In the genomic region with DNA sequence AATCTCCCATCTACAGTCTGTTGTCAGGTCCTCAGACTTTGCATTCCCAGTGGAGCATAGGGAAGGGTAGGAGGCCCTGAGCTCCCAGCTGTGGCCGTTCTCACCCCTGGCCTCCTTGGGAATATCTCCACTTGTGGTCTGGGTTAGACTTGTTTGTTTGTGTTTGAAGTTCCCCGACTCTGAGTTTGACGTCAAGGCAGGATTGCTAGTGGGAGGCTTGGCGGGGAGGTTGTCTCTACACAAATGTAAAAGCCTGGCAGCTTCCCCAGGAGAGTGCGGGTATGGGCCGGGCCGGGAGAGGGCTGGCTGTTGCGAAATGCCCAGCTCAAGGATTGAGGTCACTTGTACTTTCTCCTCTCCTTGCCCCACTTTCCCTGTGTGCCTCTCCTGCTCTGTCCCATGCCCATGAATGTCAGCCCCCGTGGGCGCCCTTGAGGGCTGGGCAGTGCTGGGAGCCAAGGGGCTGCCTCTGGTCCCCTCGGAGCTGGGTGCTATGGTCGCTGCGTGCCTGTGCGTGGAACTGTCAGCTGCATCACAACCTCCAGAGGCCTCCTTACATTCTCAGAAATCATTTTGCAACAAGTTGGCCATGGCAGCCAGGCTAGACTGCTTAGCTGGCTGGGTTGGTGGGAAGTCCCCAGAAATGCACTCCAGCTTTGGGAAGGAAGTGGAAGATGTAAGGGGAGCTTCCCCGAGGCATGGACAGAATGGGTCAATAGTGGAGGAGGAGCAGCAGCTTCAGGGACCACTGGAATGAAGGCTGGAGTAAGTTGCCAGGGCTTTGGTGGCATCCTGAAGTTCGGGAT, we compare ENCODE assay signal across 9 cellular contexts.
DNase-seq lines count a peak whose midpoint lies in the region; ATAC-seq and TF ChIP-seq lines count a peak whose summit lies in the region.
"Had no signal": no experiment of that assay in that cellular context is flagged by ENCODE, and none has a peak within 500 bp of the region (broad histone marks: within the 10 kb centered on the region; RNA-seq: fewer than 3 reads in every experiment).

No MANE protein-coding gene starts in this region.

- H3K4me3 Mint-ChIP-seq in endothelial cell (ENCODE audit: unreplicated experiment), result no peak overlapping the region

- H3K27me3 Mint-ChIP-seq in endothelial cell (ENCODE audit: unreplicated experiment), result peaks cover 5% of the 10 kb centered on the region

- peak overlapping the region; percentile 20 for H3K27ac Mint-ChIP-seq in endothelial cell (ENCODE audit: unreplicated experiment)

- DNase-seq in AG04450 (ENCODE audit: low read depth, low spot score) (peak; percentile 99), NCI-H510A (lab: John Stamatoyannopoulos, UW) (peak; percentile 28), endothelial cell (ENCODE audit: low spot score) (no peak), myocyte (ENCODE audit: low read depth) (peak; percentile 77), germinal center (ENCODE audit: low spot score) (no peak), occipital lobe (lab: John Stamatoyannopoulos, UW) (no peak)
- no peak for DNase-seq in stimulated activated naive CD8-positive, alpha-beta T cell treated with anti-CD3 and anti-CD28 coated beads, Interleukin-15, Interleukin-2, amounts not matched to agents 100 U/mL and 50 U/mL, for 24 hours
- DNase-seq: NCI-H2227 treated with DMSO at 0.1 percent for 48 hours had no signal

- no peak for ATAC-seq in stimulated activated naive CD8-positive, alpha-beta T cell treated with anti-CD3 and anti-CD28 coated beads, Interleukin-15, Interleukin-2, amounts not matched to agents 100 U/mL and 50 U/mL, for 24 hours
- ATAC-seq in HG03520 (IDR thresholded peaks at IDR 0.05; ENCODE audit: unreplicated experiment), result no peak

- H3K9me3 ChIP-seq in AG04450 (ENCODE audit: control insufficient read depth, insufficient read depth, low read length), result no peaks in the 10 kb centered on the region

- no peaks in the 10 kb centered on the region for H3K27me3 ChIP-seq in AG04450 (ENCODE audit: control insufficient read depth, insufficient read depth, low read length)

- no peaks in the 10 kb centered on the region for H3K9me3 Mint-ChIP-seq in endothelial cell (ENCODE audit: unreplicated experiment)

- POLR2A ChIA-PET in AG04450 (lab: Yijun Ruan, JAX), result interaction anchor here (0.8 to 1.8 kb wide), 10 partner anchors 8 to 105 kb away, joined by 3 to 14 read pairs (median 4); a partner anchor contains a TSS

- TF ChIP-seq CTCF in AG04450 (IDR thresholded peaks at IDR 0.05; ENCODE audit: low read depth, low read length), result no peak
- no peak for TF ChIP-seq CTCF in endothelial cell (IDR thresholded peaks at IDR 0.05; ENCODE audit: unreplicated experiment)

- peak overlapping the region; percentile 48 for H3K4me3 ChIP-seq in AG04450 (ENCODE audit: low read depth, low read length)

- CTCF ChIA-PET in AG04450 (lab: Charles Lee), result interaction anchor here (0.5 to 1.9 kb wide), 4 partner anchors 37 to 303 kb away, joined by 3 to 7 read pairs (median 4); no protein-coding TSS in a partner anchor

- H3K27ac ChIP-seq in AG04450 (ENCODE audit: low read depth, low read length), result peak overlapping the region; percentile 95

- H3K36me3 Mint-ChIP-seq in endothelial cell (ENCODE audit: low read depth, unreplicated experiment), result no peaks in the 10 kb centered on the region

- H3K4me1 Mint-ChIP-seq in endothelial cell (ENCODE audit: unreplicated experiment), result peaks cover 15% of the 10 kb centered on the region

Comparison
In these comparisons a context has a peak if more than half of its experiments do, and no peak if none do; other contexts are left out.
1. DNase-seq: peak in AG04450 (single experiment), NCI-H510A (single experiment) and myocyte (single experiment); none in endothelial cell (single experiment), stimulated activated naive CD8-positive, alpha-beta T cell treated with anti-CD3 and anti-CD28 coated beads, Interleukin-15, Interleukin-2, amounts not matched to agents 100 U/mL and 50 U/mL, for 24 hours (single experiment), germinal center (single experiment) and occipital lobe (single experiment).